ENCODE assay signal across 8 cellular contexts in genomic region chr3:58332575-58333179, GRCh38. TPM values are rescaled to one million over a fixed set of nuclear protein-coding genes. Genes with fewer than 3 reads are reported as not detected.
A peak's percentile ranks its signal among the peaks of the same experiment; 100 is the strongest.
DNase-seq lines count a peak whose midpoint lies in the region; ATAC-seq and TF ChIP-seq lines count a peak whose summit lies in the region.

PXK (plus strand) TSS chr3:58332892; CDS start chr3:58332989, 97 bp downstream.

- in situ Hi-C loops in Panc1 (cut with HindIII; ENCODE audit: low pct_unique_long_range_greater_than_20kb, low sequenced_read_pairs), result no loop called here

- no peaks in the 10 kb centered on the region for H3K9me3 ChIP-seq in BE2C
- no peaks in the 10 kb centered on the region for H3K9me3 ChIP-seq in Panc1 (ENCODE audit: control insufficient read depth, insufficient read depth, low read depth, low read length)
- H3K9me3 ChIP-seq in muscle layer of colon (ENCODE audit: low read length), result no peaks in the 10 kb centered on the region

- H3K27me3 ChIP-seq in BE2C (no peaks in the 10 kb centered on the region), Panc1 (ENCODE audit: control insufficient read depth, insufficient read depth, low read length) (no peaks in the 10 kb centered on the region), muscle layer of colon (ENCODE audit: control insufficient read depth in 1 of 2, insufficient read depth in 2 of 2, low read length in 2 of 2) (no peaks in the 10 kb centered on the region)

- POLR2A ChIA-PET in Panc1 (lab: Charles Lee), result no interaction called here

- DNase-seq in BE2C, result peak; percentile 72
- no peak for DNase-seq in Panc1 (ENCODE audit: low read depth, low spot score)
- DNase-seq in activated T-cell treated with anti-CD3 and anti-CD28 coated beads, Interleukin-2, amount 50 U/mL, for 72 hours, result peak; percentile 86 to 91
- peak; percentile 51 to 55 for DNase-seq in stimulated activated CD8-positive, alpha-beta memory T cell treated with anti-CD3 and anti-CD28 coated beads, Interleukin-7, amount 100 ng/mL, for 1 hour (ENCODE audit: low read depth in 2 of 2)

- no peaks in the 10 kb centered on the region for H3K36me3 ChIP-seq in BE2C
- H3K36me3 ChIP-seq in Panc1 (ENCODE audit: control insufficient read depth, insufficient read depth, low read length), result no peaks in the 10 kb centered on the region
- no peaks in the 10 kb centered on the region for H3K36me3 ChIP-seq in muscle layer of colon (ENCODE audit: insufficient read depth, low read length)

- peaks cover 49% of the 10 kb centered on the region for H3K4me1 Mint-ChIP-seq in activated T-cell treated with anti-CD3 and anti-CD28 coated beads, Interleukin-2, amount 50 U/mL, for 72 hours (ENCODE audit: low read depth)

- H3K27ac ChIP-seq in Panc1 (ENCODE audit: low read length), result peak within 1 kb of the TSS; percentile 86
- H3K27ac ChIP-seq in muscle layer of colon (ENCODE audit: low read depth, low read length), result peak within 1 kb of the TSS; percentile 76

- TF ChIP-seq CTCF in BE2C (IDR thresholded peaks at IDR 0.05; ENCODE audit: low read depth, low read length) (no peak), Panc1 (IDR thresholded peaks at IDR 0.05) (peak; percentile 44)

- peak; percentile 94 for ATAC-seq in GM19023 (IDR thresholded peaks at IDR 0.05; ENCODE audit: unreplicated experiment)
- ATAC-seq in HG03159 (IDR thresholded peaks at IDR 0.05; ENCODE audit: unreplicated experiment), result peak; percentile 88
- peak; percentile 94 for ATAC-seq in Panc1
- peak; percentile 86 to 87 for ATAC-seq in activated T-cell treated with anti-CD3 and anti-CD28 coated beads, Interleukin-2, amount 50 U/mL, for 72 hours (replicated peaks in 1 of 2)
- ATAC-seq in esophagus mucosa, result peak; percentile 87

- H3K4me3 Mint-ChIP-seq in activated T-cell treated with anti-CD3 and anti-CD28 coated beads, Interleukin-2, amount 50 U/mL, for 72 hours, result peak within 1 kb of the TSS; percentile 92 to 99

- no peaks in the 10 kb centered on the region for H3K27me3 Mint-ChIP-seq in activated T-cell treated with anti-CD3 and anti-CD28 coated beads, Interleukin-2, amount 50 U/mL, for 72 hours (ENCODE audit: low read depth)

- H3K36me3 Mint-ChIP-seq in activated T-cell treated with anti-CD3 and anti-CD28 coated beads, Interleukin-2, amount 50 U/mL, for 72 hours (ENCODE audit: insufficient read depth in 2 of 2), result peaks cover 12 to 18% of the 10 kb centered on the region in 2 donors

- intact Hi-C loops in Panc1 (cut with micrococcal nuclease; ENCODE audit: unreplicated experiment), result no loop called here

- peak within 1 kb of the TSS; percentile 67 for H3K9ac ChIP-seq in muscle layer of colon (ENCODE audit: low read length)

- CTCF ChIA-PET in Panc1 (lab: Charles Lee), result interaction anchor here (0.6 to 0.7 kb wide), 2 partner anchors 151 to 213 kb away, joined by 3 to 5 read pairs; no protein-coding TSS in a partner anchor

- no TSS peak for BruUV-seq in Panc1 (replicated peaks; lab: Mats Ljungman, UMichigan)

- H3K27ac Mint-ChIP-seq in activated T-cell treated with anti-CD3 and anti-CD28 coated beads, Interleukin-2, amount 50 U/mL, for 72 hours, result peak within 1 kb of the TSS; percentile 99

- no peaks in the 10 kb centered on the region for H3K9me3 Mint-ChIP-seq in activated T-cell treated with anti-CD3 and anti-CD28 coated beads, Interleukin-2, amount 50 U/mL, for 72 hours

- no peaks in the 10 kb centered on the region for H3K4me1 ChIP-seq in BE2C
- H3K4me1 ChIP-seq in Panc1 (ENCODE audit: control insufficient read depth, insufficient read depth, low read length), result peaks cover 8% of the 10 kb centered on the region
- H3K4me1 ChIP-seq in muscle layer of colon (ENCODE audit: insufficient read depth, low read length), result peaks cover 31% of the 10 kb centered on the region

- H3K4me3 ChIP-seq in BE2C (ENCODE audit: low read depth, low read length) (peak within 1 kb of the TSS; percentile 68), Panc1 (ENCODE audit: low read depth in 2 of 2, low read length in 2 of 2) (peak within 1 kb of the TSS; percentile 62 to 77), muscle layer of colon (ENCODE audit: low read depth in 1 of 2, low read length in 2 of 2) (peak within 1 kb of the TSS; percentile 65 to 71)

RNA-seq across cellular contexts. Expression of gene PXK, which starts in this region (rescaled TPM):
- 5.3 TPM for polyA plus RNA-seq in BE2C (2012; ENCODE audit: insufficient read depth, insufficient read length, low read depth)
- total RNA-seq in Panc1 (2021; ENCODE audit: unreplicated experiment), result 14.2 TPM
- 11.6 TPM for polyA plus RNA-seq in Panc1 (2012; ENCODE audit: insufficient read length)
- total RNA-seq in activated T-cell treated with anti-CD3 and anti-CD28 coated beads, Interleukin-2, amount 50 U/mL, for 72 hours, result 10 to 100 TPM; 76.1 to 79.0 TPM
- 14.2 TPM for total RNA-seq in esophagus mucosa
